In genomic region chr21:36120304-36120902, GRCh38 we compare ENCODE assay signal across 18 cellular contexts. TPM values are rescaled to one million over a fixed set of nuclear protein-coding genes. Genes with fewer than 3 reads are reported as not detected.
DNase-seq lines count a peak whose midpoint lies in the region; ATAC-seq, FAIRE-seq and TF ChIP-seq lines count a peak whose summit lies in the region.
"Had no signal": no experiment of that assay in that cellular context is flagged by ENCODE, and none has a peak within 500 bp of the region (broad histone marks: within the 10 kb centered on the region; RNA-seq: fewer than 3 reads in every experiment).

No MANE protein-coding gene starts in this region.

- no peak for TF ChIP-seq CTCF in heart left ventricle (IDR thresholded peaks at IDR 0.05)

- H3K27me3 ChIP-seq in heart left ventricle = no peaks in the 10 kb centered on the region
- H3K27me3 ChIP-seq: BE2C, ovary, tibial nerve had no signal

- H3K4me1 ChIP-seq in heart left ventricle = peaks cover 0 to 11% (median 0%) of the 10 kb centered on the region in 12 donors
- H3K4me1 ChIP-seq: BE2C had no signal

- no peak for FAIRE-seq in RCC 7860 (lab: Jason Lieb, UNC)
- FAIRE-seq: colon had no signal

- peak; percentile 40 for DNase-seq in GM04504 (ENCODE audit: low read depth)
- DNase-seq in RPMI8226 = peak; percentile 66
- DNase-seq in heart left ventricle = peak; percentile 37 to 72 (median 53)
- DNase-seq in sciatic nerve (ENCODE audit: low spot score) = no peak
- no peak for DNase-seq in erythroblast (lab: John Stamatoyannopoulos, UW)
- DNase-seq in RCC 7860 (ENCODE audit: low spot score) = no peak
- no peak for DNase-seq in NCI-H2107 (lab: John Stamatoyannopoulos, UW)
- DNase-seq: activated T-cell treated with anti-CD3 and anti-CD28 coated beads, Interleukin-2, amount 50 U/mL, for 72 hours; BE2C; DMS53; NCI-H1092; NCI-H510A; ovary; T1000 had no signal

- intact Hi-C loops in heart left ventricle (cut with DNase I) (no loop called here), sciatic nerve (cut with DNase I) (no loop called here)

- TF ChIP-seq POLR2A in heart left ventricle (IDR thresholded peaks at IDR 0.05) (no peak), erythroblast (IDR thresholded peaks at IDR 0.05; ENCODE audit: low read length) (no peak)

- ATAC-seq in heart left ventricle (peak; percentile 39 to 78 (median 72)), sciatic nerve (peak; percentile 83), HG03520 (IDR thresholded peaks at IDR 0.05; ENCODE audit: unreplicated experiment) (no peak)
- ATAC-seq: activated T-cell treated with anti-CD3 and anti-CD28 coated beads, Interleukin-2, amount 50 U/mL, for 72 hours had no signal

- H3K9me3 ChIP-seq in heart left ventricle = peaks cover 0 to 6% (median 0%) of the 10 kb centered on the region in 12 donors
- H3K9me3 ChIP-seq: BE2C, ovary, tibial nerve had no signal

- WGBS in heart left ventricle, 4 donors = 74 to 85% (median 81%) methylated on average over 7 of the region's 7 CpGs

- no peaks in the 10 kb centered on the region for H3K36me3 ChIP-seq in heart left ventricle
- H3K36me3 ChIP-seq: BE2C, ovary, tibial nerve had no signal

- peak overlapping the region in 2 of 12 donors; percentile 15 to 35 for H3K27ac ChIP-seq in heart left ventricle
- H3K27ac ChIP-seq: ovary, RWPE1, tibial nerve had no signal

- no peak overlapping the region for H3K4me3 ChIP-seq in heart left ventricle
- H3K4me3 ChIP-seq: ovary, tibial nerve had no signal

RNA-seq across cellular contexts. Expression of gene CBR3, which starts 14.5 kb away (rescaled TPM):
- total RNA-seq in heart left ventricle (1 to 10 TPM; 1.4 to 5.5 (median 2.9) TPM), sciatic nerve (15.4 TPM)
- 1 to 10 TPM; 2.7 to 4.2 TPM for polyA plus RNA-seq in heart left ventricle

RNA-seq across cellular contexts. Expression of gene DOP1B, which starts 36.2 kb away (rescaled TPM):
- 10 to 100 TPM; 10.6 to 26.5 (median 15.5) TPM for total RNA-seq in heart left ventricle
- polyA plus RNA-seq in heart left ventricle = 1 to 10 TPM; 5.1 to 6.1 TPM
- total RNA-seq in sciatic nerve = 15.6 TPM

RNA-seq across cellular contexts. Expression of gene CBR1, which starts 50.6 kb away (rescaled TPM):
- total RNA-seq in heart left ventricle (10 to 100 TPM; 11.0 to 68.7 (median 21.6) TPM), sciatic nerve (74.5 TPM)
- 10 to 100 TPM; 23.7 to 69.2 TPM for polyA plus RNA-seq in heart left ventricle

Comparison
In these comparisons a context has a peak if more than half of its experiments do, and no peak if none do; other contexts are left out.
1. DNase-seq: peak in GM04504 (single experiment), RPMI8226 (single experiment) and heart left ventricle (5 of 5); none in sciatic nerve (single experiment), erythroblast (0 of 2), RCC 7860 (single experiment) and NCI-H2107 (single experiment).